Comparison of ENCODE assay signal across 25 cellular contexts in genomic region chr12:63010698-63011097, GRCh38.
DNase-seq lines count a peak whose midpoint lies in the region; ATAC-seq and TF ChIP-seq lines count a peak whose summit lies in the region.
"Had no signal": no experiment of that assay in that cellular context is flagged by ENCODE, and none has a peak within 500 bp of the region (broad histone marks: within the 10 kb centered on the region; RNA-seq: fewer than 3 reads in every experiment).

No MANE protein-coding gene starts in this region.

- POLR2A ChIA-PET in WTC11 (lab: Charles Lee): no interaction called here

- no peak for ATAC-seq in WTC11
- ATAC-seq: A549; CD8-positive, alpha-beta T cell had no signal

- no peaks in the 10 kb centered on the region for H3K36me3 Mint-ChIP-seq in endothelial cell (ENCODE audit: low read depth, unreplicated experiment)
- H3K36me3 Mint-ChIP-seq in WTC11: no peaks in the 10 kb centered on the region
- H3K36me3 Mint-ChIP-seq: CD14-positive monocyte; CD4-positive, alpha-beta memory T cell; CD4-positive, CD25-positive, alpha-beta regulatory T cell; CD8-positive, alpha-beta memory T cell; CD8-positive, alpha-beta T cell had no signal

- no peak for TF ChIP-seq CTCF in endothelial cell (IDR thresholded peaks at IDR 0.05; ENCODE audit: unreplicated experiment)
- TF ChIP-seq CTCF in WTC11 (IDR thresholded peaks at IDR 0.05): no peak

- CTCF ChIA-PET in WTC11 (lab: Charles Lee): no interaction called here

- peaks cover 46% of the 10 kb centered on the region for H3K4me1 Mint-ChIP-seq in endothelial cell (ENCODE audit: unreplicated experiment)
- H3K4me1 Mint-ChIP-seq in WTC11: peaks cover 8% of the 10 kb centered on the region
- H3K4me1 Mint-ChIP-seq: B cell; CD14-positive monocyte; CD4-positive, alpha-beta memory T cell; CD4-positive, CD25-positive, alpha-beta regulatory T cell; CD8-positive, alpha-beta memory T cell had no signal

- H3K4me3 Mint-ChIP-seq in endothelial cell (ENCODE audit: unreplicated experiment) (no peak overlapping the region), WTC11 (no peak overlapping the region)
- H3K4me3 Mint-ChIP-seq: B cell; CD14-positive monocyte; CD4-positive, alpha-beta memory T cell; CD4-positive, alpha-beta T cell; CD4-positive, CD25-positive, alpha-beta regulatory T cell; CD8-positive, alpha-beta memory T cell; CD8-positive, alpha-beta T cell had no signal

- no peaks in the 10 kb centered on the region for H3K9me3 Mint-ChIP-seq in endothelial cell (ENCODE audit: unreplicated experiment)
- H3K9me3 Mint-ChIP-seq in WTC11: no peaks in the 10 kb centered on the region
- H3K9me3 Mint-ChIP-seq: CD4-positive, alpha-beta T cell; CD8-positive, alpha-beta T cell had no signal

- H3K27ac Mint-ChIP-seq in endothelial cell (ENCODE audit: unreplicated experiment): peak overlapping the region; percentile 77
- no peak overlapping the region for H3K27ac Mint-ChIP-seq in WTC11
- H3K27ac Mint-ChIP-seq: B cell; CD14-positive monocyte; CD4-positive, alpha-beta memory T cell; CD4-positive, alpha-beta T cell; CD4-positive, CD25-positive, alpha-beta regulatory T cell; CD8-positive, alpha-beta T cell had no signal

- H3K27me3 Mint-ChIP-seq in endothelial cell (ENCODE audit: unreplicated experiment) (peaks cover 1% of the 10 kb centered on the region), WTC11 (ENCODE audit: low read depth) (no peaks in the 10 kb centered on the region)
- H3K27me3 Mint-ChIP-seq: B cell; CD4-positive, alpha-beta memory T cell; CD4-positive, CD25-positive, alpha-beta regulatory T cell; CD8-positive, alpha-beta memory T cell had no signal

- no peak for DNase-seq in endothelial cell (ENCODE audit: low spot score)
- no peak for DNase-seq in WTC11 (ENCODE audit: low spot score)
- DNase-seq: 8988T; ACHN; AML-193; BE2C; C1 segment of cervical spinal cord; Caco-2; Calu3; CD4-positive, alpha-beta memory T cell; CD4-positive, alpha-beta T cell; CD4-positive, CD25-positive, alpha-beta regulatory T cell; CD8-positive, alpha-beta memory T cell; CD8-positive, alpha-beta T cell; COR-L47; DMS 273 treated with DMSO at 0.1 percent for 48 hours; DMS153; DMS53; DMS79; DMS79 treated with DMSO at 0.1 percent for 48 hours; DND-41; EL had no signal

TF ChIP-seq in WTC11, 78 proteins besides CTCF, POLR2A, EP300 and RAD21 (continues in another document):
- TF ChIP-seq NR1H2 (CRISPR knock-in tag; IDR thresholded peaks at IDR 0.05): no peak
- TF ChIP-seq, protein P1, sequence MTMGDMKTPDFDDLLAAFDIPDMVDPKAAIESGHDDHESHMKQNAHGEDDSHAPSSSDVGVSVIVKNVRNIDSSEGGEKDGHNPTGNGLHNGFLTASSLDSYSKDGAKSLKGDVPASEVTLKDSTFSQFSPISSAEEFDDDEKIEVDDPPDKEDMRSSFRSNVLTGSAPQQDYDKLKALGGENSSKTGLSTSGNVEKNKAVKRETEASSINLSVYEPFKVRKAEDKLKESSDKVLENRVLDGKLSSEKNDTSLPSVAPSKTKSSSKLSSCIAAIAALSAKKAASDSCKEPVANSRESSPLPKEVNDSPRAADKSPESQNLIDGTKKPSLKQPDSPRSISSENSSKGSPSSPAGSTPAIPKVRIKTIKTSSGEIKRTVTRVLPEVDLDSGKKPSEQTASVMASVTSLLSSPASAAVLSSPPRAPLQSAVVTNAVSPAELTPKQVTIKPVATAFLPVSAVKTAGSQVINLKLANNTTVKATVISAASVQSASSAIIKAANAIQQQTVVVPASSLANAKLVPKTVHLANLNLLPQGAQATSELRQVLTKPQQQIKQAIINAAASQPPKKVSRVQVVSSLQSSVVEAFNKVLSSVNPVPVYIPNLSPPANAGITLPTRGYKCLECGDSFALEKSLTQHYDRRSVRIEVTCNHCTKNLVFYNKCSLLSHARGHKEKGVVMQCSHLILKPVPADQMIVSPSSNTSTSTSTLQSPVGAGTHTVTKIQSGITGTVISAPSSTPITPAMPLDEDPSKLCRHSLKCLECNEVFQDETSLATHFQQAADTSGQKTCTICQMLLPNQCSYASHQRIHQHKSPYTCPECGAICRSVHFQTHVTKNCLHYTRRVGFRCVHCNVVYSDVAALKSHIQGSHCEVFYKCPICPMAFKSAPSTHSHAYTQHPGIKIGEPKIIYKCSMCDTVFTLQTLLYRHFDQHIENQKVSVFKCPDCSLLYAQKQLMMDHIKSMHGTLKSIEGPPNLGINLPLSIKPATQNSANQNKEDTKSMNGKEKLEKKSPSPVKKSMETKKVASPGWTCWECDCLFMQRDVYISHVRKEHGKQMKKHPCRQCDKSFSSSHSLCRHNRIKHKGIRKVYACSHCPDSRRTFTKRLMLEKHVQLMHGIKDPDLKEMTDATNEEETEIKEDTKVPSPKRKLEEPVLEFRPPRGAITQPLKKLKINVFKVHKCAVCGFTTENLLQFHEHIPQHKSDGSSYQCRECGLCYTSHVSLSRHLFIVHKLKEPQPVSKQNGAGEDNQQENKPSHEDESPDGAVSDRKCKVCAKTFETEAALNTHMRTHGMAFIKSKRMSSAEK (CRISPR knock-in tag; IDR thresholded peaks at IDR 0.05; ENCODE audit: borderline replicate concordance): no peak
- TF ChIP-seq USF1 (CRISPR knock-in tag; IDR thresholded peaks at IDR 0.05): no peak
- no peak for TF ChIP-seq PREB (CRISPR knock-in tag; IDR thresholded peaks at IDR 0.05; ENCODE audit: borderline replicate concordance)
- TF ChIP-seq CDX4 (CRISPR knock-in tag; IDR thresholded peaks at IDR 0.05; ENCODE audit: borderline replicate concordance): no peak
- TF ChIP-seq AFF4 (CRISPR knock-in tag; IDR thresholded peaks at IDR 0.05; ENCODE audit: borderline replicate concordance): no peak
- no peak for TF ChIP-seq ERG (CRISPR knock-in tag; IDR thresholded peaks at IDR 0.05)
- TF ChIP-seq ZNF396 (CRISPR knock-in tag; IDR thresholded peaks at IDR 0.05; ENCODE audit: borderline replicate concordance): no peak
- no peak for TF ChIP-seq SMAD4 (CRISPR knock-in tag; IDR thresholded peaks at IDR 0.05)
- TF ChIP-seq ZNF423 (CRISPR knock-in tag; IDR thresholded peaks at IDR 0.05): no peak
- no peak for TF ChIP-seq NR3C1 (CRISPR knock-in tag; conservative IDR thresholded peaks at IDR 0.05; ENCODE audit: low read depth)
